In genomic region chr5:146533260-146533857, GRCh38 we compare ENCODE assay signal across 9 cellular contexts. TPM values are rescaled to one million over a fixed set of nuclear protein-coding genes. Genes with fewer than 3 reads are reported as not detected.
DNase-seq lines count a peak whose midpoint lies in the region; ATAC-seq and TF ChIP-seq lines count a peak whose summit lies in the region.
"Had no signal": no experiment of that assay in that cellular context is flagged by ENCODE, and none has a peak within 500 bp of the region (broad histone marks: within the 10 kb centered on the region; RNA-seq: fewer than 3 reads in every experiment).

No MANE protein-coding gene starts in this region.

- H2BK120ac ChIP-seq in IMR-90 (ENCODE audit: low read depth, low read length), result no peak overlapping the region

- H2AK9ac ChIP-seq in IMR-90 (replicated peaks; ENCODE audit: low read depth, low read length, poor library complexity), result no peak overlapping the region

- POLR2A ChIA-PET in IMR-90 (lab: Charles Lee; ENCODE audit: unreplicated experiment), result no interaction called here

- TF ChIP-seq POLR2A in IMR-90 (IDR thresholded peaks at IDR 0.05; ENCODE audit: low read depth, low read length), result no peak

- no peak overlapping the region for H4K8ac ChIP-seq in IMR-90 (ENCODE audit: low read depth in 2 of 2, low read length in 2 of 2)

- no peak overlapping the region for H3K23ac ChIP-seq in IMR-90 (ENCODE audit: low read depth, low read length)

- H2AFZ ChIP-seq in IMR-90 (replicated peaks; ENCODE audit: low read length, poor library complexity), result no peak overlapping the region
- peak overlapping the region; percentile 96 for H2AFZ ChIP-seq in OCI-LY3 (ENCODE audit: low read depth, low read length)

- TF ChIP-seq CTCF in IMR-90 (conservative IDR thresholded peaks at IDR 0.05; ENCODE audit: low read depth, low read length), result peak; percentile 80
- peak; percentile 72 for TF ChIP-seq CTCF in OCI-LY3 (IDR thresholded peaks at IDR 0.05; ENCODE audit: low read depth, low read length)
- TF ChIP-seq CTCF in thoracic aorta (IDR thresholded peaks at IDR 0.05), result peak; percentile 79

- no peak overlapping the region for H2BK5ac ChIP-seq in IMR-90 (ENCODE audit: low read depth, low read length, poor library complexity, severe bottlenecking)

- no peaks in the 10 kb centered on the region for H3K4me1 ChIP-seq in IMR-90 (ENCODE audit: control insufficient read depth, insufficient read depth, low read length)
- peaks cover 8% of the 10 kb centered on the region; the same call in 1 of the 2 replicates for H3K4me1 ChIP-seq in OCI-LY3 (ENCODE audit: low read length)
- H3K4me1 ChIP-seq in thoracic aorta (ENCODE audit: control insufficient read depth in 1 of 2, low read depth in 2 of 2), result no peaks in the 10 kb centered on the region

- H3K79me1 ChIP-seq in IMR-90 (ENCODE audit: low read depth in 1 of 2, low read length in 2 of 2), result no peaks in the 10 kb centered on the region

- H4K5ac ChIP-seq in IMR-90 (ENCODE audit: low read depth, low read length), result no peak overlapping the region

- 0% methylated on average over 1 of the region's 7 CpGs; no CpG with 5 or more reads in 1 of the 2 experiments for WGBS in IMR-90 (ENCODE audit: extremely low coverage in 2 of 2, insufficient read length in 1 of 2), 2 experiments

- H2BK20ac ChIP-seq in IMR-90 (ENCODE audit: low read depth, low read length), result no peak overlapping the region

- intact Hi-C loops in IMR-90 (cut with micrococcal nuclease), result loop anchor here (1.0 to 10.0 kb wide), 3 partner anchors 433 to 831 kb away; no protein-coding TSS in a partner anchor

- H3K79me2 ChIP-seq in OCI-LY3 (ENCODE audit: low read length), result no peaks in the 10 kb centered on the region

- CTCF ChIA-PET in IMR-90 (lab: Yijun Ruan, JAX), result interaction anchor here (0.6 to 2.4 kb wide), 12 partner anchors 8 to 1786 kb away, joined by 3 to 17 read pairs (median 4); no protein-coding TSS in a partner anchor

- H3K27ac ChIP-seq in IMR-90 (ENCODE audit: insufficient read depth, low read length), result no peak overlapping the region
- no peak overlapping the region for H3K27ac ChIP-seq in OCI-LY3 (ENCODE audit: low read length)
- H3K27ac ChIP-seq in thoracic aorta, result no peak overlapping the region

- no peak overlapping the region for H2AK5ac ChIP-seq in IMR-90 (ENCODE audit: low read depth, low read length)

- H4K91ac ChIP-seq in IMR-90 (ENCODE audit: insufficient read depth, low read depth, low read length), result no peak overlapping the region

- no peak overlapping the region for H2BK15ac ChIP-seq in IMR-90 (ENCODE audit: low read depth, low read length)

- H3K4ac ChIP-seq in IMR-90 (ENCODE audit: low read depth, low read length), result no peak overlapping the region

- DNase-seq in Daoy (ENCODE audit: low read depth), result peak; percentile 76
- peak; percentile 50 for DNase-seq in IMR-90
- peak; percentile 61 for DNase-seq in activated T-cell treated with anti-CD3 and anti-CD28 coated beads for 48 hours (ENCODE audit: low read depth)
- DNase-seq in fibroblast of peridontal ligament (ENCODE audit: extremely low read depth), result peak; percentile 57
- DNase-seq in nucleus accumbens (lab: John Stamatoyannopoulos, UW), result peak in 49 of 56 donors; percentile 1 to 85 (median 41)
- peak; percentile 15 for DNase-seq in thoracic aorta (ENCODE audit: low spot score)

- no peak overlapping the region for H3K4me2 ChIP-seq in IMR-90 (ENCODE audit: low read depth, low read length)
- peak overlapping the region; percentile 43 for H3K4me2 ChIP-seq in OCI-LY3 (ENCODE audit: low read length)

- in situ Hi-C loops in IMR-90 (cut with MboI; ENCODE audit: low sequenced_read_pairs), result loop anchor here (25.0 kb wide), 2 partner anchors 829 to 1054 kb away; no protein-coding TSS in a partner anchor

- H3K36me3 ChIP-seq in IMR-90 (ENCODE audit: control insufficient read depth, insufficient read depth, low read length) (no peaks in the 10 kb centered on the region), OCI-LY3 (replicated peaks; ENCODE audit: low read depth, low read length) (no peaks in the 10 kb centered on the region), thoracic aorta (no peaks in the 10 kb centered on the region)

- H3K4me3 ChIP-seq in IMR-90 (ENCODE audit: insufficient read depth, low read depth, low read length) (no peak overlapping the region), OCI-LY3 (ENCODE audit: low read length) (no peak overlapping the region), thoracic aorta (no peak overlapping the region)

- no peak overlapping the region for H3K56ac ChIP-seq in IMR-90 (ENCODE audit: extremely low read depth, insufficient read depth, low read length)

- H3K27me3 ChIP-seq in IMR-90 (ENCODE audit: control insufficient read depth, insufficient read depth, low read length) (peaks cover 5% of the 10 kb centered on the region), OCI-LY3 (ENCODE audit: low read depth, low read length) (no peaks in the 10 kb centered on the region), thoracic aorta (replicated peaks; ENCODE audit: insufficient read depth) (no peaks in the 10 kb centered on the region)

- H3K14ac ChIP-seq in IMR-90 (replicated peaks; ENCODE audit: low read depth, low read length), result no peak overlapping the region

- H3K9me1 ChIP-seq in IMR-90 (ENCODE audit: insufficient read depth, low read length), result no peaks in the 10 kb centered on the region; the same call in 1 of the 2 replicates

- ATAC-seq in GM21717 (IDR thresholded peaks at IDR 0.05; ENCODE audit: unreplicated experiment), result peak; percentile 97
- peak; percentile 97 for ATAC-seq in IMR-90 (ENCODE audit: low read depth)
- ATAC-seq in thoracic aorta (ENCODE audit: insufficient number of reproducible peaks, low FRiP score, low read depth), result peak; percentile 74

- no peak overlapping the region for H3K18ac ChIP-seq in IMR-90 (ENCODE audit: low read depth, low read length)

- no TSS peak for BruUV-seq in IMR-90 (replicated peaks; lab: Mats Ljungman, UMichigan)

- H3K9ac ChIP-seq in IMR-90 (ENCODE audit: low read depth, low read length) (no peak overlapping the region), OCI-LY3 (ENCODE audit: low read length) (no peak overlapping the region)

- H4K20me1 ChIP-seq in IMR-90 (ENCODE audit: insufficient read depth, low read length) (no peaks in the 10 kb centered on the region), OCI-LY3 (ENCODE audit: insufficient read depth, low read length) (no peaks in the 10 kb centered on the region)

- dilution Hi-C loops in IMR-90 (cut with HindIII; ENCODE audit: low sequenced_read_pairs, unreplicated experiment), result loop anchor here (25.0 kb wide), 1 partner anchor 429 kb away; no protein-coding TSS in a partner anchor

- TF ChIP-seq RAD21 in IMR-90 (IDR thresholded peaks at IDR 0.05; ENCODE audit: low read length), result peak; percentile 73

- no peaks in the 10 kb centered on the region for H3K9me3 ChIP-seq in IMR-90 (ENCODE audit: control insufficient read depth, insufficient read depth, low read length)
- no peaks in the 10 kb centered on the region for H3K9me3 ChIP-seq in OCI-LY3 (ENCODE audit: insufficient read depth, low read length)
- no peaks in the 10 kb centered on the region for H3K9me3 ChIP-seq in thoracic aorta

TF ChIP-seq in IMR-90, 13 proteins besides CTCF, POLR2A, EP300 and RAD21:
- no peak for TF ChIP-seq CEBPB (IDR thresholded peaks at IDR 0.05; ENCODE audit: low read depth, low read length)
- TF ChIP-seq, protein P1, sequence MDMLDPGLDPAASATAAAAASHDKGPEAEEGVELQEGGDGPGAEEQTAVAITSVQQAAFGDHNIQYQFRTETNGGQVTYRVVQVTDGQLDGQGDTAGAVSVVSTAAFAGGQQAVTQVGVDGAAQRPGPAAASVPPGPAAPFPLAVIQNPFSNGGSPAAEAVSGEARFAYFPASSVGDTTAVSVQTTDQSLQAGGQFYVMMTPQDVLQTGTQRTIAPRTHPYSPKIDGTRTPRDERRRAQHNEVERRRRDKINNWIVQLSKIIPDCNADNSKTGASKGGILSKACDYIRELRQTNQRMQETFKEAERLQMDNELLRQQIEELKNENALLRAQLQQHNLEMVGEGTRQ (IDR thresholded peaks at IDR 0.05; ENCODE audit: low read depth, low read length), result no peak
- no peak for TF ChIP-seq NFE2L2 (IDR thresholded peaks at IDR 0.05; ENCODE audit: low read depth, low read length)
- peak; percentile 62 for TF ChIP-seq SMC3 (IDR thresholded peaks at IDR 0.05; ENCODE audit: low read depth, low read length)
- TF ChIP-seq MAFK (IDR thresholded peaks at IDR 0.05; ENCODE audit: low read depth, low read length), result no peak
- TF ChIP-seq RFX5 (IDR thresholded peaks at IDR 0.05; ENCODE audit: low read depth, low read length), result no peak
- no peak for TF ChIP-seq MAZ (IDR thresholded peaks at IDR 0.05; ENCODE audit: borderline replicate concordance, low read depth, low read length)
- TF ChIP-seq FOS (IDR thresholded peaks at IDR 0.05; ENCODE audit: low read depth, low read length), result no peak

RNA-seq across cellular contexts. Expression of gene GPR151, which starts 17.4 kb away (rescaled TPM):
- not detected in 2 replicates for total RNA-seq in Daoy (2014; rRNA removed; shearing (Covaris generic))
- not detected in 2 replicates for total RNA-seq in IMR-90 (2012; rRNA removed)
- polyA plus RNA-seq in IMR-90 (2012; rRNA removed), result not detected in 2 replicates
- not detected in 2 replicates for polyA plus RNA-seq in IMR-90 (2012; cell fraction: cytosol; rRNA removed)
- polyA plus RNA-seq in IMR-90 (2012; cell fraction: nucleus; rRNA removed; ENCODE audit: low replicate concordance), result not detected in 2 replicates
- total RNA-seq in thoracic aorta, result not detected
- total RNA-seq: mononuclear cell had no signal

Comparison
In these comparisons a context has a peak if more than half of its experiments do, and no peak if none do; other contexts are left out.
1. DNase-seq: peak in every context shown above with its lines; median percentile 76 in Daoy; 61 in activated T-cell treated with anti-CD3 and anti-CD28 coated beads for 48 hours; 57 in fibroblast of peridontal ligament; 50 in IMR-90; 41 in nucleus accumbens; 15 in thoracic aorta.